In genomic region chr6:44435500-44435899, GRCh38 we compare ENCODE assay signal across 27 cellular contexts.
"Had no signal": no experiment of that assay in that cellular context is flagged by ENCODE, and none has a peak within 500 bp of the region (broad histone marks: within the 10 kb centered on the region; RNA-seq: fewer than 3 reads in every experiment).

No MANE protein-coding gene starts in this region.

- H3K4me3 Mint-ChIP-seq: mesothelial cell of epicardium; naive thymus-derived CD8-positive, alpha-beta T cell; neural progenitor cell; stimulated activated naive B cell treated with anti-CD40 and anti-IgM and Interleukin-4, amounts not matched to agents 10 μg/mL and 1 μg/mL and 100 μg/mL, for 72 hours; stimulated activated naive CD8-positive, alpha-beta T cell treated with anti-CD3 and anti-CD28 coated beads, Interleukin-15, Interleukin-2, amounts not matched to agents 100 ng/mL and 50 ng/mL, for 24 hours had no signal

- H3K36me3 ChIP-seq: prostate gland, thoracic aorta had no signal

- H3K27me3 ChIP-seq: esophagus squamous epithelium, heart right ventricle, left lung, neural progenitor cell, sigmoid colon, spleen, tibial nerve, upper lobe of left lung had no signal

- H3K27ac ChIP-seq: coronary artery, esophagus squamous epithelium, heart right ventricle, left lung, neural progenitor cell, parathyroid adenoma, prostate gland, sigmoid colon, skin epidermis, spleen, thoracic aorta, tibial nerve, upper lobe of left lung had no signal

- H2AFZ ChIP-seq: neural progenitor cell, parathyroid adenoma had no signal

- H3K4me1 ChIP-seq: left lung, neural progenitor cell, parathyroid adenoma, upper lobe of left lung had no signal

- H3K9me3 ChIP-seq: esophagus squamous epithelium, heart right ventricle, left lung, prostate gland, sigmoid colon, thoracic aorta, tibial nerve, upper lobe of left lung had no signal

- H3K27ac Mint-ChIP-seq: mesothelial cell of epicardium; neural progenitor cell; stimulated activated naive B cell treated with anti-CD40 and anti-IgM and Interleukin-4, amounts not matched to agents 10 μg/mL and 1 μg/mL and 100 μg/mL, for 72 hours; stimulated activated naive CD8-positive, alpha-beta T cell treated with anti-CD3 and anti-CD28 coated beads, Interleukin-15, Interleukin-2, amounts not matched to agents 100 ng/mL and 50 ng/mL, for 24 hours had no signal

- H3K9ac ChIP-seq: neural progenitor cell, parathyroid adenoma had no signal

- H3K9me3 Mint-ChIP-seq: mesothelial cell of epicardium; neural progenitor cell; stimulated activated naive B cell treated with anti-CD40 and anti-IgM and Interleukin-4, amounts not matched to agents 10 μg/mL and 1 μg/mL and 100 μg/mL, for 72 hours; stimulated activated naive CD8-positive, alpha-beta T cell treated with anti-CD3 and anti-CD28 coated beads, Interleukin-15, Interleukin-2, amounts not matched to agents 100 ng/mL and 50 ng/mL, for 24 hours had no signal

- H3K4me3 ChIP-seq: coronary artery, esophagus squamous epithelium, heart right ventricle, left lung, neural progenitor cell, prostate gland, sigmoid colon, skin epidermis, spleen, thoracic aorta, tibial nerve, upper lobe of left lung had no signal

- H3K4me2 ChIP-seq: neural progenitor cell had no signal

- H3K27me3 Mint-ChIP-seq: naive thymus-derived CD8-positive, alpha-beta T cell; stimulated activated naive B cell treated with anti-CD40 and anti-IgM and Interleukin-4, amounts not matched to agents 10 μg/mL and 1 μg/mL and 100 μg/mL, for 72 hours; stimulated activated naive CD8-positive, alpha-beta T cell treated with anti-CD3 and anti-CD28 coated beads, Interleukin-15, Interleukin-2, amounts not matched to agents 100 ng/mL and 50 ng/mL, for 24 hours had no signal

- DNase-seq: dermis blood vessel endothelial cell; effector memory CD4-positive, alpha-beta T cell; erythroblast; esophagus squamous epithelium; foreskin melanocyte; glutamatergic neuron; heart right ventricle; hippocampal formation; left cardiac atrium; left lung; mesenchymal stem cell; naive thymus-derived CD8-positive, alpha-beta T cell; right cardiac atrium; sigmoid colon; spleen; stimulated activated CD4-positive, alpha-beta T cell treated with anti-CD3 and anti-CD28 coated beads, Interleukin-4, amount 100 ng/mL, for 4 hours; stimulated activated naive B cell treated with anti-CD40 and anti-IgM and Interleukin-4, amounts not matched to agents 10 μg/mL and 1 μg/mL and 100 μg/mL, for 72 hours; upper lobe of left lung had no signal

- H3K4me1 Mint-ChIP-seq: neural progenitor cell; stimulated activated naive B cell treated with anti-CD40 and anti-IgM and Interleukin-4, amounts not matched to agents 10 μg/mL and 1 μg/mL and 100 μg/mL, for 72 hours had no signal

- ATAC-seq: heart right ventricle; left cardiac atrium; left lung; naive thymus-derived CD8-positive, alpha-beta T cell; right cardiac atrium; stimulated activated naive B cell treated with anti-CD40 and anti-IgM and Interleukin-4, amounts not matched to agents 10 μg/mL and 1 μg/mL and 100 μg/mL, for 72 hours had no signal
